ENCODE assay signal across 25 cellular contexts in the genomic region with DNA sequence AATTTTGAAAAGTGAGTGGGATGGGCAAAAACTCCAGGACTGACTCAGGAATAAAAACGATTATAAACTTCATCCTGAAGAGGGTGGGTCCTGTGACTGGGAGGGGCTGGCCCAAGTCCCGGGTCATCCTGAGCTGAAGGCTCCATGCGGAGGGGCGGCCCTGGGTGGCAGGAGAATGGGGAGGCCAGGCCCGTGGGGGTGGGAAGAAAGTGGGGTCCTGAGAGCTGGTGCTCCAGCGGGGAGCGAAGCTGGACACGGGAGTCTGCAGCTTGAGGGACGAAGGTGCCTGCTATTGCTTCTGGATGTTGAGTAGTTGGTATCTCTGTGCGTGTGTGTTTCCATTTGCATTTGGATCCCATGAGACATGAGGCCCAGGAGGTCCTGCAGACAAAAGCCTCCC. TPM values are rescaled to one million over a fixed set of nuclear protein-coding genes. Genes with fewer than 3 reads are reported as not detected.
"Had no signal": no experiment of that assay in that cellular context is flagged by ENCODE, and none has a peak within 500 bp of the region (broad histone marks: within the 10 kb centered on the region; RNA-seq: fewer than 3 reads in every experiment).

No MANE protein-coding gene starts in this region.

- H3K36me3 ChIP-seq: SJSA1 had no signal

- H3K27ac ChIP-seq: SJSA1 had no signal

- H3K4me3 ChIP-seq: SJSA1 had no signal

- H3K27me3 ChIP-seq: SJSA1 had no signal

- ATAC-seq: activated CD4-positive, CD25-positive, alpha-beta regulatory T cell treated with anti-CD3 and anti-CD28 coated beads, Interleukin-2, amount 50 U/mL, for 24 hours; activated CD8-positive, alpha-beta T cell treated with anti-CD3 and anti-CD28 coated beads, Interleukin-2, amount 10 ng/mL, durations not matched to agents 7 days and 5 days; Right ventricle myocardium inferior; SK-N-SH treated with all-trans-retinoic acid at 6 μM for 48 hours had no signal

- DNase-seq: activated CD4-positive, alpha-beta T cell treated with anti-CD3 and anti-CD28 coated beads for 4 hours; activated CD4-positive, alpha-beta T cell treated with anti-CD3 and anti-CD28 coated beads, Interleukin-2, amount 50 U/mL, for 4 hours; activated CD8-positive, alpha-beta memory T cell treated with anti-CD3 and anti-CD28 coated beads, Interleukin-2, amount 50 U/mL, for 48 hours; activated CD8-positive, alpha-beta T cell treated with anti-CD3 and anti-CD28 coated beads, Interleukin-2, amount 10 ng/mL, durations not matched to agents 7 days and 5 days; activated naive CD4-positive, alpha-beta T cell; activated T-cell treated with anti-CD3 and anti-CD28 coated beads, Interleukin-2, amount 50 U/mL, for 1 hour; amygdala; Karpas-422; MM.1S; NCI-H1105; NCI-H1436; NCI-H1694 treated with DMSO at 0.1 percent for 48 hours; NCI-H2029 treated with DMSO at 0.1 percent for 48 hours; NCI-H345; NCI-H510A; NCI-H526 treated with DMSO at 0.1 percent for 48 hours; NCI-H82; SW 1271 had no signal

RNA-seq across cellular contexts. Expression of a gene that starts 4.7 kb away (rescaled TPM):
- total RNA-seq: activated CD8-positive, alpha-beta T cell treated with anti-CD3 and anti-CD28 coated beads, Interleukin-2, amount 10 ng/mL, durations not matched to agents 7 days and 5 days; OCI-LY7; Right ventricle myocardium inferior; RPMI7951; T-helper 1 cell treated with Interleukin-12 subunit alpha and Interleukin-12 subunit beta and Interleukin-4 antibody, amounts not matched to agents 30 ng/mL and 1 ng/mL, for 36 hours had no signal
